ENCODE assay signal across 8 cellular contexts in the genomic region with DNA sequence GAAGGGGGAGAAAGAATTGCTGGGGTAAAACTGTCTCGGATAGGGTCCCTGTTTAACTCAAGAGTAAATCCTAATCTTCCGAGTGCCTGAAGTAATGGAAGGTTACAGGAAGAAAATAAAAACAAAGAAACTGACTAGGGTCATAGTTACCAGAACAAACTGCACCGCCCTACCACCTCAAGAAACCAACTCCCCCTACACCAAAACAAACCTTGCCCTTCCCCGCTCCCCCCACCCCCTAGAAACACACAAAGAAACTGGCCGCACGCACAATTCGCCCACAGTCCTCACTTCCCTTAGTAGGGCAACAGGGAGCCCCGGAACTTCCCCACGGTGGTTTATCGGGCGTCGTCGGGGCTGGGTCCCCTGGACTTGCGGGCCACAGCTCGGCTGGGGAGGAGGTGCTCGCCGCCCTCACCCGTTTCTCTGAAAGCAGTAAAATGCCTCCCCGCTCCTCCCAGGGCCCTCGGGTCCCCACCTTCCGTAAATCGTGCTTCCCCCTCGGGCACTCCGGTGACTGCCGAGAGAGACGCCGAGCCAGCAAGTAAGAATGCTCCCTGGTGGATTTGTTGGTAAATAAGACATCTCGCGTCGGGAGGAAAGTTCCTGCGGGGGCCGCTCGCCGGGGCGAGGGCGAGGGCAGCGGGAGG. TPM values are rescaled to one million over a fixed set of nuclear protein-coding genes. Genes with fewer than 3 reads are reported as not detected.
A peak's percentile ranks its signal among the peaks of the same experiment; 100 is the strongest.
DNase-seq lines count a peak whose midpoint lies in the region; ATAC-seq and TF ChIP-seq lines count a peak whose summit lies in the region.

No MANE protein-coding gene starts in this region.

- no peak for TF ChIP-seq CTCF in H9 (conservative IDR thresholded peaks at IDR 0.05)
- no peak for TF ChIP-seq CTCF in activated CD8-positive, alpha-beta T cell treated with anti-CD3 and anti-CD28 coated beads for 36 hours (IDR thresholded peaks at IDR 0.05)
- TF ChIP-seq CTCF in neutrophil (IDR thresholded peaks at IDR 0.05) = no peak
- no peak for TF ChIP-seq CTCF in type B pancreatic cell (conservative IDR thresholded peaks at IDR 0.05)

- H2BK15ac ChIP-seq in H9 (ENCODE audit: low read depth, low read length) = no peak overlapping the region

- H4K20me1 ChIP-seq in H9 (ENCODE audit: control insufficient read depth, insufficient read depth, insufficient read length) = no peaks in the 10 kb centered on the region

- peak; percentile 50 for DNase-seq in H9
- DNase-seq in NCI-H146 (lab: John Stamatoyannopoulos, UW) = peak; percentile 76
- DNase-seq in activated CD8-positive, alpha-beta T cell treated with anti-CD3 and anti-CD28 coated beads for 36 hours = peak; percentile 78
- no peak for DNase-seq in type B pancreatic cell (ENCODE audit: extremely low spot score, unreplicated experiment)
- no peak for DNase-seq in NCI-H226

- peak; percentile 26 for ATAC-seq in activated CD8-positive, alpha-beta T cell treated with anti-CD3 and anti-CD28 coated beads for 36 hours

- H3K36me3 ChIP-seq in esophagus (ENCODE audit: control insufficient read depth in 2 of 2, insufficient read depth in 2 of 2, low read length in 1 of 2) = no peaks in the 10 kb centered on the region
- no peaks in the 10 kb centered on the region for H3K36me3 ChIP-seq in neutrophil

- H3K4me1 ChIP-seq in H9 (ENCODE audit: insufficient read depth, low read length) (no peaks in the 10 kb centered on the region; the same call in 1 of the 2 replicates), esophagus (ENCODE audit: control insufficient read depth in 2 of 2, insufficient read depth in 2 of 2, low read length in 1 of 2) (peaks cover 0 to 2% of the 10 kb centered on the region in 2 donors), neutrophil (ENCODE audit: control insufficient read depth in 1 of 2, insufficient read depth in 1 of 2, low read depth in 1 of 2, low read length in 1 of 2) (peaks cover 29 to 41% of the 10 kb centered on the region in 2 experiments)

- H3K27me3 ChIP-seq in H9 (ENCODE audit: insufficient read depth, low read length) (no peaks in the 10 kb centered on the region), esophagus (ENCODE audit: control insufficient read depth in 1 of 2, insufficient read depth in 2 of 2, low read length in 2 of 2) (no peaks in the 10 kb centered on the region), neutrophil (no peaks in the 10 kb centered on the region)

- H2AFZ ChIP-seq in H9 (ENCODE audit: low read length) = no peak overlapping the region

- H3K9me3 ChIP-seq in H9 (ENCODE audit: control insufficient read depth, low read depth, low read length) (no peaks in the 10 kb centered on the region), esophagus (ENCODE audit: control insufficient read depth in 2 of 2, insufficient read depth in 1 of 2, low read depth in 1 of 2, low read length in 1 of 2) (no peaks in the 10 kb centered on the region), neutrophil (no peaks in the 10 kb centered on the region)

- H3K4me2 ChIP-seq in H9 (ENCODE audit: insufficient read depth, insufficient read length, low read length) = peak overlapping the region; percentile 98

- H2BK120ac ChIP-seq in H9 (ENCODE audit: low read depth, low read length, poor library complexity, severe bottlenecking) = peak overlapping the region; percentile 97

- WGBS in H9 (ENCODE audit: extremely low coverage, insufficient read length, low lambda C conversion rate) = no CpG with 5 or more reads among the region's 37 CpGs
- WGBS in esophagus, 2 donors = 4 to 5% methylated on average over 37 of the region's 37 CpGs

- no peak overlapping the region for H3K23ac ChIP-seq in H9 (ENCODE audit: insufficient read length, low read depth, low read length)

- peak overlapping the region; percentile 95 to 98 (median 97) for H3K27ac Mint-ChIP-seq in H9
- peak overlapping the region; percentile 99 for H3K27ac Mint-ChIP-seq in activated CD8-positive, alpha-beta T cell treated with anti-CD3 and anti-CD28 coated beads for 36 hours
- H3K27ac Mint-ChIP-seq in type B pancreatic cell = peak overlapping the region; percentile 98

- peak overlapping the region; percentile 54 for H3T11ph ChIP-seq in H9 (ENCODE audit: low read length)

- intact Hi-C loops in activated CD8-positive, alpha-beta T cell treated with anti-CD3 and anti-CD28 coated beads for 36 hours (cut with micrococcal nuclease) = loop anchor here (10.0 kb wide), 2 partner anchors 641 to 1351 kb away; a partner anchor contains a TSS

- H3K27ac ChIP-seq in H9 (ENCODE audit: insufficient read length, low read depth, low read length) (peak overlapping the region; percentile 29), esophagus (ENCODE audit: low read depth in 2 of 2, low read length in 1 of 2) (peak overlapping the region; percentile 90 to 98), neutrophil (peak overlapping the region; percentile 89)

- H3K9me3 Mint-ChIP-seq in H9 (peaks cover 5 to 6% of the 10 kb centered on the region in 2 experiments; a peak in 4 of 5 replicates), type B pancreatic cell (no peaks in the 10 kb centered on the region)
- no peaks in the 10 kb centered on the region for H3K9me3 Mint-ChIP-seq in activated CD8-positive, alpha-beta T cell treated with anti-CD3 and anti-CD28 coated beads for 36 hours

- CTCF ChIA-PET in activated CD8-positive, alpha-beta T cell treated with anti-CD3 and anti-CD28 coated beads for 36 hours (lab: Charles Lee) = no interaction called here

- no peak overlapping the region for H4K8ac ChIP-seq in H9 (replicated peaks; ENCODE audit: insufficient read length, low read depth, low read length)

- H3K4me3 Mint-ChIP-seq in H9 = peak overlapping the region; percentile 99
- H3K4me3 Mint-ChIP-seq in activated CD8-positive, alpha-beta T cell treated with anti-CD3 and anti-CD28 coated beads for 36 hours = peak overlapping the region; percentile 100
- peak overlapping the region; percentile 96 for H3K4me3 Mint-ChIP-seq in type B pancreatic cell

- H3K4me3 ChIP-seq in esophagus (ENCODE audit: low read depth in 1 of 2, low read length in 2 of 2) (peak overlapping the region; percentile 81 to 84), neutrophil (ENCODE audit: low read depth in 1 of 2, low read length in 1 of 2) (peak overlapping the region; percentile 94 to 97)

- peak overlapping the region; percentile 97 for H3K14ac ChIP-seq in H9 (ENCODE audit: insufficient read depth, low read length)

- no peaks in the 10 kb centered on the region for H3K79me1 ChIP-seq in H9 (ENCODE audit: insufficient read depth, low read depth, low read length, poor library complexity, severe bottlenecking)

- H2AK5ac ChIP-seq in H9 (ENCODE audit: insufficient read length, low read length) = no peak overlapping the region

- H3K27me3 Mint-ChIP-seq in H9 (ENCODE audit: low read depth) = peaks cover 3% of the 10 kb centered on the region; the same call in 1 of the 2 replicates
- no peaks in the 10 kb centered on the region for H3K27me3 Mint-ChIP-seq in activated CD8-positive, alpha-beta T cell treated with anti-CD3 and anti-CD28 coated beads for 36 hours
- peaks cover 7% of the 10 kb centered on the region for H3K27me3 Mint-ChIP-seq in type B pancreatic cell

- H3K18ac ChIP-seq in H9 (ENCODE audit: insufficient read length, low read depth, low read length) = peak overlapping the region; percentile 84

- H4K91ac ChIP-seq in H9 (ENCODE audit: insufficient read length, low read depth, low read length) = peak overlapping the region; percentile 74

- peaks cover 68% of the 10 kb centered on the region for H3K79me2 ChIP-seq in H9 (ENCODE audit: insufficient read depth, low read length)

- TF ChIP-seq POLR2A in GM15510 (IDR thresholded peaks at IDR 0.05; ENCODE audit: borderline replicate concordance, extremely low read depth, insufficient read length) = peak; percentile 40

- peaks cover 16% of the 10 kb centered on the region for H3K23me2 ChIP-seq in H9 (ENCODE audit: insufficient read length, low read depth, low read length, poor library complexity, severe bottlenecking)

- no peak overlapping the region for H2BK5ac ChIP-seq in H9 (ENCODE audit: insufficient read length, low read length)

- peak overlapping the region; percentile 29 for H3K4ac ChIP-seq in H9 (ENCODE audit: low read depth, low read length)

- no peak overlapping the region for H3K56ac ChIP-seq in H9 (ENCODE audit: insufficient read length, low read depth, low read length)

- H4K5ac ChIP-seq in H9 (ENCODE audit: insufficient read length, low read depth, low read length) = no peak overlapping the region

- H3K36me3 Mint-ChIP-seq in H9 (ENCODE audit: insufficient read depth in 1 of 3, low read depth in 3 of 3) (peaks cover 15 to 20% (median 17%) of the 10 kb centered on the region in 3 experiments), type B pancreatic cell (peaks cover 21% of the 10 kb centered on the region)
- H3K36me3 Mint-ChIP-seq in activated CD8-positive, alpha-beta T cell treated with anti-CD3 and anti-CD28 coated beads for 36 hours (ENCODE audit: low read depth) = peaks cover 51% of the 10 kb centered on the region

- H3K4me1 Mint-ChIP-seq in H9 = peaks cover 57 to 59% of the 10 kb centered on the region in 2 experiments
- H3K4me1 Mint-ChIP-seq in activated CD8-positive, alpha-beta T cell treated with anti-CD3 and anti-CD28 coated beads for 36 hours (ENCODE audit: low read depth) = peaks cover 47% of the 10 kb centered on the region
- peaks cover 32% of the 10 kb centered on the region for H3K4me1 Mint-ChIP-seq in type B pancreatic cell (ENCODE audit: unreplicated experiment)

- H3K9ac ChIP-seq in H9 (ENCODE audit: extremely low read depth, insufficient read length, low read length) = peak overlapping the region; percentile 99

- H2BK20ac ChIP-seq in H9 (ENCODE audit: low read depth, low read length, poor library complexity, severe bottlenecking) = no peak overlapping the region

- POLR2A ChIA-PET in activated CD8-positive, alpha-beta T cell treated with anti-CD3 and anti-CD28 coated beads for 36 hours (lab: Charles Lee) = interaction anchor here (1.4 to 2.1 kb wide), 2 partner anchors 12 to 13 kb away, joined by 4 to 7 read pairs; no protein-coding TSS in a partner anchor

- H2BK12ac ChIP-seq in H9 (ENCODE audit: insufficient read length, low read depth, low read length) = no peak overlapping the region

RNA-seq across cellular contexts. Expression of a gene that starts 2.4 kb away (rescaled TPM):
- 497 and 501 TPM in 2 replicates for total RNA-seq in H9 (2021)
- total RNA-seq in activated CD8-positive, alpha-beta T cell treated with anti-CD3 and anti-CD28 coated beads for 36 hours = 100 to 1,000 TPM; 171 to 184 TPM
- 10 to 100 TPM; 14.6 to 19.0 TPM for polyA plus RNA-seq in esophagus
- 154 and 285 TPM in 2 replicates for total RNA-seq in type B pancreatic cell (ENCODE audit: low replicate concordance)

Comparison
In these comparisons a context has a peak if more than half of its experiments do, and no peak if none do; other contexts are left out.
1. DNase-seq: peak in H9 (single experiment), NCI-H146 (single experiment) and activated CD8-positive, alpha-beta T cell treated with anti-CD3 and anti-CD28 coated beads for 36 hours (single experiment); none in type B pancreatic cell (single experiment) and NCI-H226 (single experiment).
2. H3K27ac ChIP-seq: peak in every context shown above with its lines; median percentile 94 in esophagus; 89 in neutrophil; 29 in H9.
3. Peak in every context shown above with its lines, with median percentiles within 50 percentile points of each other: H3K27ac Mint-ChIP-seq and H3K4me3 Mint-ChIP-seq.